In the genomic region with DNA sequence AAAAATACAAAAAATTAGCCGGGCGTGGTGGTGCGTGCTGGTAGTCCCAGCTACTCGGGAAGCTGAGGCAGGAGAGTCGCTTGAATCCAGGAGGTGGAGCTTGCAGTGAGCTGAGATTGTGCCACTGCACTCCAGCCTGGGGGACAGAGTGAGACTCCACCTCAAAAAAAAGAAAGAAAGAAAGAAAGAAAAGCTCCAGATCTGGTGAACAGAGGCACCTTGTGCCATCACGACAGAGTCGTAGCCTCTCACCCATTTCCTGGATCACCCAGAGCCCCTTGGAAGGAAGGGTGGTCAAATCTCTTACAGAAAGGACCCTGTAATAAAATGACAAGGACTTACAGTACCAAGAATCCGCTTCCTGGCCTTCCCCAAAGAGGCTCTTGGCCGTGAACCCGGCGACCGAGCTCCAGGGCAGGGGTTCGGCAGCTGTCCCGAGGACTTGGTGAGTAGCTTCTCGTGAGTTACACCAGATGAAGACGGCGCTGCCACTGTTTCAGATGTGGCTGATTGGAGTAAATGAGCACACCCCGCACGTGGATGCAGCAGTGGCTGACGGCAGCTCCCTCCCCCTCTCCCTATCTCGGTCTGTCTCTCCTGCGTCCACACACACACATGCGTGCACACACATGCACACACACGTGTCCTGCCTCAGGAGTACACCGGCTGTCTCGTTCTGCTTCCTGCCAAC, we compare ENCODE assay signal across 16 cellular contexts. TPM values are rescaled to one million over a fixed set of nuclear protein-coding genes. Genes with fewer than 3 reads are reported as not detected.
"Had no signal": no experiment of that assay in that cellular context is flagged by ENCODE, and none has a peak within 500 bp of the region (broad histone marks: within the 10 kb centered on the region; RNA-seq: fewer than 3 reads in every experiment).

No MANE protein-coding gene starts in this region.

- H3K9me3 ChIP-seq: prostate gland had no signal

- H3K36me3 ChIP-seq: prostate gland had no signal

- H3K27ac ChIP-seq: prostate gland had no signal

- H3K4me1 ChIP-seq: prostate gland had no signal

- ATAC-seq: natural killer cell; stimulated activated effector memory CD8-positive, alpha-beta T cell treated with anti-CD3 and anti-CD28 coated beads, Interleukin-12 subunit alpha, Interleukin-12 subunit beta, amount 100 ng/mL, for 72 hours had no signal

- FAIRE-seq: astrocyte, keratinocyte had no signal

- H3K4me3 ChIP-seq: prostate gland had no signal

- DNase-seq: activated CD4-positive, alpha-beta T cell treated with anti-CD3 and anti-CD28 coated beads, Interleukin-2, amount 10 ng/mL, durations not matched to agents 24 days and 14 days; activated CD4-positive, CD25-positive, alpha-beta regulatory T cell; activated CD8-positive, alpha-beta memory T cell treated with anti-CD3 and anti-CD28 coated beads for 24 hours; activated naive CD4-positive, alpha-beta T cell; erythroblast; mesendoderm; natural killer cell; occipital lobe; stimulated activated CD4-positive, alpha-beta T cell treated with anti-CD3 and anti-CD28 coated beads, Interleukin-12 subunit alpha, Interleukin-12 subunit beta, amount 100 ng/mL, for 4 hours; stimulated activated CD4-positive, alpha-beta T cell treated with anti-CD3 and anti-CD28 coated beads, Interleukin-2, amount 100 ng/mL, for 24 hours had no signal

RNA-seq across cellular contexts. Expression of a gene that starts 57.7 kb away (rescaled TPM):
- total RNA-seq: activated CD4-positive, alpha-beta T cell treated with anti-CD3 and anti-CD28 coated beads, Interleukin-2, amount 10 ng/mL, durations not matched to agents 24 days and 14 days; activated T-helper 1 cell treated with anti-CD3 and anti-CD28 coated beads, Interleukin-12 subunit alpha, Interleukin-12 subunit beta, Interleukin-2, Interleukin-4 antibody, amounts not matched to agents 30 ng/mL and 10 ng/mL and 1 ng/mL, durations not matched to agents 14 hours and 24 hours and 36 hours; T-helper 2 cell treated with Interferon-gamma antibody and Interleukin-4, amounts not matched to agents 100 ng/mL and 5 ng/mL, for 36 hours had no signal
